ENCODE assay signal across 20 cellular contexts in genomic region chr18:67508146-67508545, GRCh38. TPM values are rescaled to one million over a fixed set of nuclear protein-coding genes. Genes with fewer than 3 reads are reported as not detected.
A peak's percentile ranks its signal among the peaks of the same experiment; 100 is the strongest.
DNase-seq lines count a peak whose midpoint lies in the region; ATAC-seq and TF ChIP-seq lines count a peak whose summit lies in the region.
"Had no signal": no experiment of that assay in that cellular context is flagged by ENCODE, and none has a peak within 500 bp of the region (broad histone marks: within the 10 kb centered on the region; RNA-seq: fewer than 3 reads in every experiment).

No MANE protein-coding gene starts in this region.

- DNase-seq in H7 (peak; percentile 43), chondrocyte (ENCODE audit: low spot score) (no peak), kidney tubule cell (ENCODE audit: low spot score) (peak; percentile 26), epidermal melanocyte (ENCODE audit: insufficient read length, low spot score) (no peak), right lobe of liver (no peak), mucosa of descending colon (no peak)
- DNase-seq in activated CD8-positive, alpha-beta memory T cell treated with anti-CD3 and anti-CD28 coated beads for 24 hours = no peak
- DNase-seq: CD8-positive, alpha-beta memory T cell; DMS79; GF-D8; NCI-H1417 treated with DMSO at 0.1 percent for 48 hours; NCI-H2081; NCI-H748 treated with DMSO at 0.1 percent for 48 hours; OCI-M1; SHP77 treated with DMSO at 0.1 percent for 48 hours had no signal

- 83% methylated on average over 2 of the region's 2 CpGs for WGBS in right lobe of liver (ENCODE audit: insufficient coverage, low coverage, low lambda C conversion rate, missing lambda C conversion rate)

- no peaks in the 10 kb centered on the region for H3K27me3 Mint-ChIP-seq in chondrocyte (ENCODE audit: low read depth)
- H3K27me3 Mint-ChIP-seq: CD8-positive, alpha-beta memory T cell had no signal

- H3K27ac ChIP-seq in 22Rv1 = peak overlapping the region; percentile 29; the same call in 1 of the 2 replicates
- H3K27ac ChIP-seq in right lobe of liver = no peak overlapping the region
- H3K27ac ChIP-seq: BLaER1 treated with 17β-estradiol and CSF1 and Interleukin-3, amounts not matched to agents 10 nM and 100 nM; HL-60 had no signal

- H3K4me3 ChIP-seq in H7 (ENCODE audit: insufficient read depth, low read depth, low read length) (no peak overlapping the region), right lobe of liver (no peak overlapping the region), mucosa of descending colon (no peak overlapping the region)
- H3K4me3 ChIP-seq: BLaER1 treated with 17β-estradiol and CSF1 and Interleukin-3, amounts not matched to agents 10 nM and 100 nM; K562 had no signal

- H3K9me3 Mint-ChIP-seq in chondrocyte (ENCODE audit: low read depth) = peaks cover 10% of the 10 kb centered on the region
- H3K9me3 Mint-ChIP-seq: CD8-positive, alpha-beta memory T cell had no signal

- ATAC-seq in right lobe of liver = no peak
- no peak for ATAC-seq in mucosa of descending colon
- ATAC-seq: HCT116, K562 had no signal

- H3K4me1 ChIP-seq in right lobe of liver (no peaks in the 10 kb centered on the region), mucosa of descending colon (ENCODE audit: low read depth) (no peaks in the 10 kb centered on the region)
- H3K4me1 ChIP-seq: BLaER1 treated with 17β-estradiol and CSF1 and Interleukin-3, amounts not matched to agents 10 nM and 100 nM had no signal

- TF ChIP-seq CTCF in 22Rv1 (IDR thresholded peaks at IDR 0.05) (no peak), chondrocyte (IDR thresholded peaks at IDR 0.05) (no peak), right lobe of liver (IDR thresholded peaks at IDR 0.05) (no peak), mucosa of descending colon (IDR thresholded peaks at IDR 0.05) (no peak)

- H3K4me1 Mint-ChIP-seq in chondrocyte (ENCODE audit: low read depth) = peaks cover 50% of the 10 kb centered on the region

- H3K36me3 ChIP-seq in H7 (replicated peaks; ENCODE audit: control insufficient read depth, insufficient read depth, low read length) (no peaks in the 10 kb centered on the region), right lobe of liver (no peaks in the 10 kb centered on the region), mucosa of descending colon (ENCODE audit: low read depth) (no peaks in the 10 kb centered on the region)
- H3K36me3 ChIP-seq: BLaER1 treated with 17β-estradiol and CSF1 and Interleukin-3, amounts not matched to agents 10 nM and 100 nM had no signal

- peaks cover 28% of the 10 kb centered on the region for H3K36me3 Mint-ChIP-seq in chondrocyte (ENCODE audit: low read depth)
- H3K36me3 Mint-ChIP-seq: CD8-positive, alpha-beta memory T cell had no signal

- intact Hi-C loops in right lobe of liver (cut with DNase I) (no loop called here), mucosa of descending colon (cut with DNase I, micrococcal nuclease) (no loop called here)

- no peak overlapping the region for H3K4me3 Mint-ChIP-seq in chondrocyte (ENCODE audit: unreplicated experiment)
- H3K4me3 Mint-ChIP-seq: CD8-positive, alpha-beta memory T cell had no signal

- no peak for TF ChIP-seq POLR2A in right lobe of liver (IDR thresholded peaks at IDR 0.05)

- H3K9me3 ChIP-seq in right lobe of liver = no peaks in the 10 kb centered on the region
- H3K9me3 ChIP-seq in mucosa of descending colon = no peaks in the 10 kb centered on the region

- H3K27ac Mint-ChIP-seq in chondrocyte (ENCODE audit: unreplicated experiment) = peak overlapping the region; percentile 68
- H3K27ac Mint-ChIP-seq: CD8-positive, alpha-beta memory T cell had no signal

- H3K27me3 ChIP-seq in H7 (ENCODE audit: control insufficient read depth, insufficient read depth, low read length) = no peaks in the 10 kb centered on the region
- no peaks in the 10 kb centered on the region for H3K27me3 ChIP-seq in right lobe of liver
- H3K27me3 ChIP-seq: BLaER1 treated with 17β-estradiol and CSF1 and Interleukin-3, amounts not matched to agents 10 nM and 100 nM had no signal

RNA-seq across cellular contexts. Expression of gene DSEL, which starts 8.4 kb away (rescaled TPM):
- 9.4 and 9.7 TPM in 2 replicates for total RNA-seq in H7 (2014; rRNA removed; shearing (Covaris generic))
- total RNA-seq in chondrocyte (49.3 to 86.6 TPM (median 49.8 TPM) in 3 replicates), right lobe of liver (1 to 10 TPM; 2.1 to 6.2 (median 4.3) TPM), mucosa of descending colon (1 to 10 TPM; 1.0 to 5.7 (median 2.1) TPM)

Comparison
In these comparisons a context has a peak if more than half of its experiments do, and no peak if none do; other contexts are left out.
1. DNase-seq: peak in H7 (single experiment) and kidney tubule cell (single experiment); none in chondrocyte (single experiment), activated CD8-positive, alpha-beta memory T cell treated with anti-CD3 and anti-CD28 coated beads for 24 hours (single experiment), epidermal melanocyte (single experiment), right lobe of liver (0 of 3) and mucosa of descending colon (0 of 3).